ENCODE assay signal across 16 cellular contexts in genomic region chr16:87371261-87371866, GRCh38. TPM values are rescaled to one million over a fixed set of nuclear protein-coding genes. Genes with fewer than 3 reads are reported as not detected.
DNase-seq lines count a peak whose midpoint lies in the region; ATAC-seq and TF ChIP-seq lines count a peak whose summit lies in the region.
"Had no signal": no experiment of that assay in that cellular context is flagged by ENCODE, and none has a peak within 500 bp of the region (broad histone marks: within the 10 kb centered on the region; RNA-seq: fewer than 3 reads in every experiment).

No MANE protein-coding gene starts in this region.

- ATAC-seq in stimulated activated naive CD8-positive, alpha-beta T cell treated with anti-CD3 and anti-CD28 coated beads, Interleukin-15, amount 100 ng/mL, for 72 hours: no peak
- ATAC-seq in natural killer cell: peak; percentile 77 to 92 (median 85)

- no peak overlapping the region for H3K4me3 ChIP-seq in endodermal cell (ENCODE audit: low read length)
- H3K4me3 ChIP-seq: lung had no signal

- no peak for DNase-seq in stimulated activated naive CD8-positive, alpha-beta T cell treated with anti-CD3 and anti-CD28 coated beads, Interleukin-15, amount 100 ng/mL, for 72 hours
- DNase-seq in endodermal cell: no peak
- no peak for DNase-seq in natural killer cell
- no peak for DNase-seq in activated CD4-positive, alpha-beta memory T cell treated with anti-CD3 and anti-CD28 coated beads, Interleukin-2, amount 10 ng/mL, durations not matched to agents 7 days and 5 days
- no peak for DNase-seq in cerebellar cortex (ENCODE audit: low spot score)
- DNase-seq in NCI-H1436 treated with DMSO at 0.1 percent for 48 hours (lab: John Stamatoyannopoulos, UW): no peak
- DNase-seq: activated CD4-positive, alpha-beta T cell treated with anti-CD3 and anti-CD28 coated beads for 4 hours; activated naive CD4-positive, alpha-beta T cell; DND-41; effector CD8-positive, alpha-beta T cell; HFFc6; NCI-H187; NCI-H345; NK-92 treated with Interleukin-12 subunit alpha and Interleukin-12 subunit beta, amount 100 ng/mL, for 24 hours had no signal

- no peaks in the 10 kb centered on the region for H3K9me3 Mint-ChIP-seq in stimulated activated naive CD8-positive, alpha-beta T cell treated with anti-CD3 and anti-CD28 coated beads, Interleukin-15, Interleukin-2, amounts not matched to agents 100 ng/mL and 50 ng/mL, for 24 hours
- no peaks in the 10 kb centered on the region for H3K9me3 Mint-ChIP-seq in stimulated activated naive CD8-positive, alpha-beta T cell treated with anti-CD3 and anti-CD28 coated beads, Interleukin-15, amount 100 ng/mL, for 72 hours
- H3K9me3 Mint-ChIP-seq in endodermal cell (no peaks in the 10 kb centered on the region), natural killer cell (no peaks in the 10 kb centered on the region)
- H3K9me3 Mint-ChIP-seq in activated CD4-positive, alpha-beta memory T cell treated with anti-CD3 and anti-CD28 coated beads, Interleukin-2, amount 10 ng/mL, durations not matched to agents 7 days and 5 days: no peaks in the 10 kb centered on the region
- H3K9me3 Mint-ChIP-seq: HFFc6 had no signal

- H3K27me3 Mint-ChIP-seq in stimulated activated naive CD8-positive, alpha-beta T cell treated with anti-CD3 and anti-CD28 coated beads, Interleukin-15, Interleukin-2, amounts not matched to agents 100 ng/mL and 50 ng/mL, for 24 hours: no peaks in the 10 kb centered on the region
- H3K27me3 Mint-ChIP-seq in stimulated activated naive CD8-positive, alpha-beta T cell treated with anti-CD3 and anti-CD28 coated beads, Interleukin-15, amount 100 ng/mL, for 72 hours: no peaks in the 10 kb centered on the region
- H3K27me3 Mint-ChIP-seq in endodermal cell (ENCODE audit: insufficient read depth) (no peaks in the 10 kb centered on the region), natural killer cell (ENCODE audit: low read depth in 2 of 2) (no peaks in the 10 kb centered on the region)
- H3K27me3 Mint-ChIP-seq in activated CD4-positive, alpha-beta memory T cell treated with anti-CD3 and anti-CD28 coated beads, Interleukin-2, amount 10 ng/mL, durations not matched to agents 7 days and 5 days: no peaks in the 10 kb centered on the region

- TF ChIP-seq CTCF in endodermal cell (conservative IDR thresholded peaks at IDR 0.05) (no peak), natural killer cell (IDR thresholded peaks at IDR 0.05) (no peak)

- POLR2A ChIA-PET in activated CD4-positive, alpha-beta memory T cell treated with anti-CD3 and anti-CD28 coated beads, Interleukin-2, amount 10 ng/mL, durations not matched to agents 7 days and 5 days (lab: Charles Lee): no interaction called here

- WGBS in endodermal cell (ENCODE audit: insufficient coverage in 1 of 2, insufficient read length in 1 of 2), 2 experiments: 91 to 93% methylated on average over 8 to 20 of the region's 20 CpGs

- H3K27me3 ChIP-seq in endodermal cell (ENCODE audit: control insufficient read depth, insufficient read depth, low read length, poor library complexity, severe bottlenecking): no peaks in the 10 kb centered on the region

- H3K9me3 ChIP-seq in endodermal cell (ENCODE audit: control insufficient read depth, low read length): no peaks in the 10 kb centered on the region

- H3K9ac ChIP-seq in endodermal cell (ENCODE audit: extremely low read depth, low read length, poor library complexity, severe bottlenecking): no peak overlapping the region

- H3K27ac Mint-ChIP-seq in stimulated activated naive CD8-positive, alpha-beta T cell treated with anti-CD3 and anti-CD28 coated beads, Interleukin-15, Interleukin-2, amounts not matched to agents 100 ng/mL and 50 ng/mL, for 24 hours: peak overlapping the region; percentile 9
- H3K27ac Mint-ChIP-seq in stimulated activated naive CD8-positive, alpha-beta T cell treated with anti-CD3 and anti-CD28 coated beads, Interleukin-15, amount 100 ng/mL, for 72 hours: peak overlapping the region in 1 of 2 donors; percentile 52
- H3K27ac Mint-ChIP-seq in endodermal cell (peak overlapping the region; percentile 12), natural killer cell (peak overlapping the region; percentile 69 to 89)
- no peak overlapping the region for H3K27ac Mint-ChIP-seq in activated CD4-positive, alpha-beta memory T cell treated with anti-CD3 and anti-CD28 coated beads, Interleukin-2, amount 10 ng/mL, durations not matched to agents 7 days and 5 days
- H3K27ac Mint-ChIP-seq: HFFc6 had no signal

- H3K4me1 Mint-ChIP-seq in stimulated activated naive CD8-positive, alpha-beta T cell treated with anti-CD3 and anti-CD28 coated beads, Interleukin-15, Interleukin-2, amounts not matched to agents 100 ng/mL and 50 ng/mL, for 24 hours (ENCODE audit: low read depth): peaks cover 62% of the 10 kb centered on the region
- peaks cover 67% of the 10 kb centered on the region for H3K4me1 Mint-ChIP-seq in stimulated activated naive CD8-positive, alpha-beta T cell treated with anti-CD3 and anti-CD28 coated beads, Interleukin-15, amount 100 ng/mL, for 72 hours
- H3K4me1 Mint-ChIP-seq in endodermal cell (no peaks in the 10 kb centered on the region), natural killer cell (peaks cover 26 to 42% of the 10 kb centered on the region in 2 donors)
- H3K4me1 Mint-ChIP-seq in activated CD4-positive, alpha-beta memory T cell treated with anti-CD3 and anti-CD28 coated beads, Interleukin-2, amount 10 ng/mL, durations not matched to agents 7 days and 5 days: peaks cover 19% of the 10 kb centered on the region

- H3K4me3 Mint-ChIP-seq in stimulated activated naive CD8-positive, alpha-beta T cell treated with anti-CD3 and anti-CD28 coated beads, Interleukin-15, Interleukin-2, amounts not matched to agents 100 ng/mL and 50 ng/mL, for 24 hours: no peak overlapping the region
- H3K4me3 Mint-ChIP-seq in stimulated activated naive CD8-positive, alpha-beta T cell treated with anti-CD3 and anti-CD28 coated beads, Interleukin-15, amount 100 ng/mL, for 72 hours: no peak overlapping the region
- H3K4me3 Mint-ChIP-seq in endodermal cell: no peak overlapping the region
- peak overlapping the region; percentile 57 for H3K4me3 Mint-ChIP-seq in natural killer cell
- no peak overlapping the region for H3K4me3 Mint-ChIP-seq in activated CD4-positive, alpha-beta memory T cell treated with anti-CD3 and anti-CD28 coated beads, Interleukin-2, amount 10 ng/mL, durations not matched to agents 7 days and 5 days
- H3K4me3 Mint-ChIP-seq: HFFc6 had no signal

- intact Hi-C loops in natural killer cell (cut with micrococcal nuclease): no loop called here

- H3K4me1 ChIP-seq in endodermal cell (ENCODE audit: control insufficient read depth, insufficient read depth, low read length): no peaks in the 10 kb centered on the region

- CTCF ChIA-PET in activated CD4-positive, alpha-beta memory T cell treated with anti-CD3 and anti-CD28 coated beads, Interleukin-2, amount 10 ng/mL, durations not matched to agents 7 days and 5 days (lab: Charles Lee): no interaction called here

- H3K36me3 ChIP-seq in endodermal cell (ENCODE audit: control insufficient read depth, insufficient read depth, low read length): peaks cover 8% of the 10 kb centered on the region

- H3K27ac ChIP-seq in endodermal cell (ENCODE audit: low read depth, low read length): peak overlapping the region; percentile 66

- peaks cover 25% of the 10 kb centered on the region for H3K36me3 Mint-ChIP-seq in stimulated activated naive CD8-positive, alpha-beta T cell treated with anti-CD3 and anti-CD28 coated beads, Interleukin-15, Interleukin-2, amounts not matched to agents 100 ng/mL and 50 ng/mL, for 24 hours (ENCODE audit: low read depth)
- H3K36me3 Mint-ChIP-seq in endodermal cell (ENCODE audit: low read depth) (peaks cover 3% of the 10 kb centered on the region), natural killer cell (no peaks in the 10 kb centered on the region)
- peaks cover 3% of the 10 kb centered on the region for H3K36me3 Mint-ChIP-seq in activated CD4-positive, alpha-beta memory T cell treated with anti-CD3 and anti-CD28 coated beads, Interleukin-2, amount 10 ng/mL, durations not matched to agents 7 days and 5 days (ENCODE audit: low read depth)

RNA-seq across cellular contexts. Expression of gene FBXO31, which starts 12.2 kb away (rescaled TPM):
- total RNA-seq in endodermal cell: 10 to 100 TPM; 18.6 to 22.1 TPM
- 13.4 TPM for polyA plus RNA-seq in endodermal cell (2013, experiment 1 of 2)
- 9.5 TPM for polyA plus RNA-seq in endodermal cell (2013, experiment 2 of 2)
- total RNA-seq in natural killer cell: 10 to 100 TPM; 32.2 to 47.2 (median 37.6) TPM
- total RNA-seq in activated CD4-positive, alpha-beta memory T cell treated with anti-CD3 and anti-CD28 coated beads, Interleukin-2, amount 10 ng/mL, durations not matched to agents 7 days and 5 days: 10 to 100 TPM; 28.8 to 29.0 TPM

RNA-seq across cellular contexts. Expression of gene MAP1LC3B, which starts 20.8 kb away (rescaled TPM):
- 10 to 100 TPM; 56.4 to 62.4 TPM for total RNA-seq in endodermal cell
- polyA plus RNA-seq in endodermal cell (2013, experiment 1 of 2): 67.5 TPM
- polyA plus RNA-seq in endodermal cell (2013, experiment 2 of 2): 73.4 TPM
- 100 to 1,000 TPM; 171 to 220 (median 172) TPM for total RNA-seq in natural killer cell
- total RNA-seq in activated CD4-positive, alpha-beta memory T cell treated with anti-CD3 and anti-CD28 coated beads, Interleukin-2, amount 10 ng/mL, durations not matched to agents 7 days and 5 days: 10 to 100 TPM; 77.1 to 78.2 TPM

RNA-seq across cellular contexts. Expression of gene C16orf95, which starts 54.2 kb away (rescaled TPM):
- total RNA-seq in endodermal cell (1 to 10 TPM; 6.4 to 7.8 TPM), natural killer cell (1 to 10 TPM; 1.6 to 4.1 (median 2.7) TPM)
- 5.7 TPM for polyA plus RNA-seq in endodermal cell (2013, experiment 1 of 2)
- 6.0 TPM for polyA plus RNA-seq in endodermal cell (2013, experiment 2 of 2)
- total RNA-seq in activated CD4-positive, alpha-beta memory T cell treated with anti-CD3 and anti-CD28 coated beads, Interleukin-2, amount 10 ng/mL, durations not matched to agents 7 days and 5 days: 1 to 10 TPM; 8.6 to 9.6 TPM
